Comparison of ENCODE assay signal across 1 cellular context in genomic region chr6:53679446-53679933, GRCh38.
A peak's percentile ranks its signal among the peaks of the same experiment; 100 is the strongest.
TF ChIP-seq lines count a peak whose summit lies in the region.

No MANE protein-coding gene starts in this region.

TF ChIP-seq in H1, 55 proteins besides CTCF, POLR2A, EP300 and RAD21:
- TF ChIP-seq HDAC6 (IDR thresholded peaks at IDR 0.05; ENCODE audit: low read depth, low read length): no peak
- TF ChIP-seq RBBP5 (IDR thresholded peaks at IDR 0.05; ENCODE audit: borderline replicate concordance, low read depth, low read length): 0 out of 2 replicates have a peak, but pooled peaks have one; percentile 44
- TF ChIP-seq EGR1 (IDR thresholded peaks at IDR 0.05; ENCODE audit: borderline replicate concordance, low read depth, low read length): 0 out of 2 replicates have a peak, but pooled peaks have one; percentile 35
- no peak for TF ChIP-seq SAP30 (IDR thresholded peaks at IDR 0.05; ENCODE audit: insufficient read depth, insufficient replicate concordance, low read length)
- TF ChIP-seq, protein P1, sequence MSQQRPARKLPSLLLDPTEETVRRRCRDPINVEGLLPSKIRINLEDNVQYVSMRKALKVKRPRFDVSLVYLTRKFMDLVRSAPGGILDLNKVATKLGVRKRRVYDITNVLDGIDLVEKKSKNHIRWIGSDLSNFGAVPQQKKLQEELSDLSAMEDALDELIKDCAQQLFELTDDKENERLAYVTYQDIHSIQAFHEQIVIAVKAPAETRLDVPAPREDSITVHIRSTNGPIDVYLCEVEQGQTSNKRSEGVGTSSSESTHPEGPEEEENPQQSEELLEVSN (IDR thresholded peaks at IDR 0.05): peak; percentile 28; the same call in 1 of the 2 replicates
